In the genomic region with DNA sequence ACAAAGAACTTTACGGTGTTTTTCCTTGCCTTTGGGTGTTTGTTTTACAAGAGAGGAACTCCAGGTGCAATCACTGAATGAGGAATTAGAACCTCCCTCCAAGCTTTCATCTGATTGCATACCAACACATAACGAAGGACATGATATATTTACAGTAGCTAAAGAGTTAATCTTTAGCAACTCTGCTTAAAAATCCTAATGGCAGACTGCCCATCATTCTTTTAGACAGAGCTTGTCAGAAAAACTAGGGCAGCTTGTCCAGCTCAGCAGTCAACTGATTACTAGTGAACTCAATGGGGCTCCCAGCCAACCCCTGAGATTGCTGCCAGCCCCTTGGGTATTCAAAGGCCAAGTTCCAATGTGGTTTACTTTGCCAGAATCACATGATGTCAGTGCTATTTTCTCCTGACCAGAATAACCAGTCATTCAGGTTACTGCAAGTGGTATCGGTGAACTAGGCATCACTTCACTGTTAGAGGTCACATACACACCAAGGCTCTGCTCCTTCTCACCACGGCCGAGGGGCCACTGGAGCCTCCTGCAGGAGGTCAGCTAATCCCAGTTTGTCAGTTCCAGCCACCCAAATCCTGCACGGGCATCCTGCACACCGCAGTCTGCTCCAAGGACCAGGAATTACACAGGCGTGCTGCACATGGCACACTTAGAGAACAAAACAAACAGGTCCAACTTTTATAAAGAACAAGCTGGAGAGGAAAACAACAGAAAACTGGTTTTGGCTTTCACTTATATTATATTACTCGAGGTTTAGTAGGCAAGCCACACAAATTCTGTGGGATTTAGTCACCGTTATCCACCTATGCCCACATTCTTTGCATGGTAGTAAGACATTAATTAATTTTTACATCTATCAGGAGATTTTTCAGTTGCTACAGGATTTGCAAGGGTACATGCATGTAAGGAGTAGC, we compare ENCODE assay signal across 8 cellular contexts.
DNase-seq lines count a peak whose midpoint lies in the region; ATAC-seq and TF ChIP-seq lines count a peak whose summit lies in the region.

No MANE protein-coding gene starts in this region.

- peaks cover 54% of the 10 kb centered on the region for H3K4me1 Mint-ChIP-seq in endothelial cell (ENCODE audit: unreplicated experiment)

- no peaks in the 10 kb centered on the region for H3K9me3 Mint-ChIP-seq in endothelial cell (ENCODE audit: unreplicated experiment)

- peaks cover 18% of the 10 kb centered on the region for H3K36me3 Mint-ChIP-seq in endothelial cell (ENCODE audit: low read depth, unreplicated experiment)

- TF ChIP-seq CTCF in endothelial cell (IDR thresholded peaks at IDR 0.05; ENCODE audit: unreplicated experiment) = no peak

- peaks cover 5% of the 10 kb centered on the region for H3K27me3 Mint-ChIP-seq in endothelial cell (ENCODE audit: unreplicated experiment)

- peak overlapping the region; percentile 16 for H3K27ac Mint-ChIP-seq in endothelial cell (ENCODE audit: unreplicated experiment)

- no peak overlapping the region for H3K4me3 Mint-ChIP-seq in endothelial cell (ENCODE audit: unreplicated experiment)

- DNase-seq in DMS53 (lab: John Stamatoyannopoulos, UW) = peak; percentile 84
- peak; percentile 71 for DNase-seq in NCI-H510A (lab: John Stamatoyannopoulos, UW)
- no peak for DNase-seq in endothelial cell (ENCODE audit: low spot score)
- DNase-seq in midbrain (lab: John Stamatoyannopoulos, UW) = peak; percentile 77
- DNase-seq in HCEC 1CT = no peak

- no peak for ATAC-seq in activated CD4-positive, CD25-positive, alpha-beta regulatory T cell treated with anti-CD3 and anti-CD28 coated beads, Interleukin-2, amount 50 U/mL, for 24 hours
- no peak for ATAC-seq in HG02623 (IDR thresholded peaks at IDR 0.05; ENCODE audit: unreplicated experiment)
- no peak for ATAC-seq in GM21528 (IDR thresholded peaks at IDR 0.05; ENCODE audit: low FRiP score, unreplicated experiment)

Comparison
In these comparisons a context has a peak if more than half of its experiments do, and no peak if none do; other contexts are left out.
1. DNase-seq: peak in DMS53 (single experiment), NCI-H510A (single experiment) and midbrain (single experiment); none in endothelial cell (single experiment) and HCEC 1CT (single experiment).